2 cellular contexts compared by ENCODE assay signal in the genomic region with DNA sequence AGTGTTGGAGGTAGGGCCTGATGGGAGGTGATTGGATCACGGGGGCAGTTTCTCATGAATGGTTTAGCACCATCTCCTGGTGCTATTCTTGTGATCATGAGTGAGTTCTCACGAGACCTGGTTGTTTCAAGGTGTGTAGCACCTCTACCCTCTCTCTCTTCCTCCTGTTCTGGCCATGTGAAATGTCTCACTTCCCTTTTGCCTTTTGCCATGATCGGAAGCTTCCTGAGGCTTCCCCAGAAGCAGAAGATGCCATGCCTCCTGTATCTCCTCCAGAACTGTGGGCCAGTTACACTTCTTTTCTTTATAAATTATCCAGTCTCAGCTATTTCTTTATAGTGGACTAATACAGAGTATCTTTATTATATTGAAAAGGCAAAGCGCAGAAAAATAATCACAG.
TF ChIP-seq lines count a peak whose summit lies in the region.

No MANE protein-coding gene starts in this region.

TF ChIP-seq in GM12891, 5 proteins besides CTCF, POLR2A, EP300 and RAD21:
- TF ChIP-seq PAX5 (IDR thresholded peaks at IDR 0.05; ENCODE audit: insufficient read depth, low read length, severe bottlenecking) (no peak), SPI1 (IDR thresholded peaks at IDR 0.05; ENCODE audit: low read depth, low read length) (peak; percentile 66)

TF ChIP-seq in K562, 482 proteins besides CTCF, POLR2A, EP300 and RAD21:
- peak; percentile 58; the same call in 1 of the 2 replicates for TF ChIP-seq CHD2 (IDR thresholded peaks at IDR 0.05; ENCODE audit: low read depth, low read length)
- no peak for TF ChIP-seq BRCA1 (IDR thresholded peaks at IDR 0.05)
- TF ChIP-seq BRCA1 (CRISPR knock-in tag; IDR thresholded peaks at IDR 0.05): no peak
- TF ChIP-seq, protein P1, sequence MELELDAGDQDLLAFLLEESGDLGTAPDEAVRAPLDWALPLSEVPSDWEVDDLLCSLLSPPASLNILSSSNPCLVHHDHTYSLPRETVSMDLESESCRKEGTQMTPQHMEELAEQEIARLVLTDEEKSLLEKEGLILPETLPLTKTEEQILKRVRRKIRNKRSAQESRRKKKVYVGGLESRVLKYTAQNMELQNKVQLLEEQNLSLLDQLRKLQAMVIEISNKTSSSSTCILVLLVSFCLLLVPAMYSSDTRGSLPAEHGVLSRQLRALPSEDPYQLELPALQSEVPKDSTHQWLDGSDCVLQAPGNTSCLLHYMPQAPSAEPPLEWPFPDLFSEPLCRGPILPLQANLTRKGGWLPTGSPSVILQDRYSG (tag; conservative IDR thresholded peaks at IDR 0.05; ENCODE audit: low read depth): no peak
- TF ChIP-seq CBX8 (IDR thresholded peaks at IDR 0.05; ENCODE audit: borderline replicate concordance, extremely low read depth, low read depth, low read length, poor library complexity, severe bottlenecking): no peak
- TF ChIP-seq, protein P2, sequence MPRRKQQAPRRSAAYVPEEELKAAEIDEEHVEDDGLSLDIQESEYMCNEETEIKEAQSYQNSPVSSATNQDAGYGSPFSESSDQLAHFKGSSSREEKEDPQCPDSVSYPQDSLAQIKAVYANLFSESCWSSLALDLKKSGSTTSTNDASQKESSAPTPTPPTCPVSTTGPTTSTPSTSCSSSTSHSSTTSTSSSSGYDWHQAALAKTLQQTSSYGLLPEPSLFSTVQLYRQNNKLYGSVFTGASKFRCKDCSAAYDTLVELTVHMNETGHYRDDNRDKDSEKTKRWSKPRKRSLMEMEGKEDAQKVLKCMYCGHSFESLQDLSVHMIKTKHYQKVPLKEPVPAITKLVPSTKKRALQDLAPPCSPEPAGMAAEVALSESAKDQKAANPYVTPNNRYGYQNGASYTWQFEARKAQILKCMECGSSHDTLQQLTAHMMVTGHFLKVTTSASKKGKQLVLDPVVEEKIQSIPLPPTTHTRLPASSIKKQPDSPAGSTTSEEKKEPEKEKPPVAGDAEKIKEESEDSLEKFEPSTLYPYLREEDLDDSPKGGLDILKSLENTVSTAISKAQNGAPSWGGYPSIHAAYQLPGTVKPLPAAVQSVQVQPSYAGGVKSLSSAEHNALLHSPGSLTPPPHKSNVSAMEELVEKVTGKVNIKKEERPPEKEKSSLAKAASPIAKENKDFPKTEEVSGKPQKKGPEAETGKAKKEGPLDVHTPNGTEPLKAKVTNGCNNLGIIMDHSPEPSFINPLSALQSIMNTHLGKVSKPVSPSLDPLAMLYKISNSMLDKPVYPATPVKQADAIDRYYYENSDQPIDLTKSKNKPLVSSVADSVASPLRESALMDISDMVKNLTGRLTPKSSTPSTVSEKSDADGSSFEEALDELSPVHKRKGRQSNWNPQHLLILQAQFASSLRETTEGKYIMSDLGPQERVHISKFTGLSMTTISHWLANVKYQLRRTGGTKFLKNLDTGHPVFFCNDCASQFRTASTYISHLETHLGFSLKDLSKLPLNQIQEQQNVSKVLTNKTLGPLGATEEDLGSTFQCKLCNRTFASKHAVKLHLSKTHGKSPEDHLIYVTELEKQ (CRISPR knock-in tag; IDR thresholded peaks at IDR 0.05): no peak
- no peak for TF ChIP-seq ZNF766 (CRISPR knock-in tag; conservative IDR thresholded peaks at IDR 0.05)
- TF ChIP-seq NRF1 (conservative IDR thresholded peaks at IDR 0.05 in 1 of 2, IDR thresholded peaks at IDR 0.05 in 1 of 2): no peak
- TF ChIP-seq, protein P3, sequence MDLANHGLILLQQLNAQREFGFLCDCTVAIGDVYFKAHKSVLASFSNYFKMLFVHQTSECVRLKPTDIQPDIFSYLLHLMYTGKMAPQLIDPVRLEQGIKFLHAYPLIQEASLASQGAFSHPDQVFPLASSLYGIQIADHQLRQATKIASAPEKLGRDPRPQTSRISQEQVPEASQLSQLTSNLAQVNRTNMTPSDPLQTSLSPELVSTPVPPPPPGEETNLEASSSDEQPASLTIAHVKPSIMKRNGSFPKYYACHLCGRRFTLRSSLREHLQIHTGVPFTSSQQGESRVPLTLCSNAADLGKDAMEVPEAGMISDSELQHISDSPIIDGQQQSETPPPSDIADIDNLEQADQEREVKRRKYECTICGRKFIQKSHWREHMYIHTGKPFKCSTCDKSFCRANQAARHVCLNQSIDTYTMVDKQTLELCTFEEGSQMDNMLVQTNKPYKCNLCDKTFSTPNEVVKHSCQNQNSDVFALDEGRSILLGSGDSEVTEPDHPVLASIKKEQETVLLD (IDR thresholded peaks at IDR 0.05): no peak
